In the genomic region with DNA sequence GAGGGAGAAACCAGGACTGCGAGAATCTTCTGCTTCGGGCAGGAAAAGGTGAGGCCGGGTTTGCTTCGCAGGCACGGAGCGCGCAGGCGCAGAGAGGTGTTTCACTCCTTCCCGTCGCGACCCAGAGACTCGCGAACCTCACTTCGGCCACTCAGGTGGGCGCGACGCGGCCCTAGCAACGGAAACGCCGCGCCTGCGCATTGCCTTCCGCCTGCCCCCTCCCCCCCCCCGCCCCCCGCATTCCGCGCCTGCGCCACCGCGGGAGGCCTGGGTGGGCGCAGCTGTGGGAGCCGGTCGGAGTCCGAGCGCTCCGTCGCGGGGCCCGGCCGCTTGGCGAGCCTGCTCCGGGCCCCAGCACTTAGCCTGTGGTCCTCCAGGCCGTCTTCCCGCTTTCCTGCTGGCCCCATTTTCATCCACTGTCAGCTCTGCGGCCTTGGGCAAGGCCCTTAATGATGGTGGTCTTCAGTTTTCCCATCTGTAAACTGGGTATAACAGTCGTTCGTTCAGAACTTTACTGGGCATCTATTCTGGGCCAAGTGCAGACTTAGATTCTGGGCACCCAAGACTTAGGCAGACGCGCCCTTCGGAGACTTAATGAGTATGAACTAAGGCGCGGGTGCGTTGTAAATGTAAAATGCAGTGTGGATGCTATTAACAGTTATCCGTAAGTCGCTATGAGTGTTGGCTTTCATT, we compare ENCODE assay signal across 8 cellular contexts.
DNase-seq lines count a peak whose midpoint lies in the region; ATAC-seq and TF ChIP-seq lines count a peak whose summit lies in the region.

No MANE protein-coding gene starts in this region.

- DNase-seq in NCI-H82 (lab: John Stamatoyannopoulos, UW) (peak; percentile 69), NCI-H82 treated with DMSO at 0.1 percent for 48 hours (lab: John Stamatoyannopoulos, UW; ENCODE audit: unreplicated experiment) (no peak), adipocyte (ENCODE audit: low read depth) (peak; percentile 36), spleen (peak; percentile 83), NCI-H146 treated with DMSO at 0.1 percent for 48 hours (lab: John Stamatoyannopoulos, UW; ENCODE audit: unreplicated experiment) (no peak), NCI-H1417 treated with DMSO at 0.1 percent for 48 hours (lab: John Stamatoyannopoulos, UW) (no peak)

- intact Hi-C loops in spleen (cut with DNase I; ENCODE audit: low total_unique reads): no loop called here

- H3K4me1 ChIP-seq in adipocyte (ENCODE audit: control insufficient read depth, insufficient read depth, low read length): peaks cover 3% of the 10 kb centered on the region
- peaks cover 9% of the 10 kb centered on the region for H3K4me1 ChIP-seq in iPS-15b (ENCODE audit: control insufficient read depth, insufficient read depth, low read length)
- H3K4me1 ChIP-seq in spleen: peaks cover 0 to 36% (median 17%) of the 10 kb centered on the region in 6 donors

- H3K4me3 ChIP-seq in adipocyte (ENCODE audit: low read length) (peak overlapping the region; percentile 79), iPS-15b (ENCODE audit: low read depth, low read length) (peak overlapping the region; percentile 83), spleen (peak overlapping the region; percentile 16 to 66 (median 36))

- 19 to 41% (median 23%) methylated on average over 25 to 55 of the region's 56 CpGs for WGBS in spleen, 5 donors

- no peak for TF ChIP-seq POLR2A in spleen (IDR thresholded peaks at IDR 0.05)

- H3K27ac ChIP-seq in spleen: no peak overlapping the region

- TF ChIP-seq CTCF in spleen (IDR thresholded peaks at IDR 0.05 in 8 of 11, conservative IDR thresholded peaks at IDR 0.05 in 3 of 11): peak in 1 of 11 experiments; percentile 9

- H3K9ac ChIP-seq in adipocyte (ENCODE audit: low read length): peak overlapping the region; percentile 64
- no peak overlapping the region for H3K9ac ChIP-seq in iPS-15b (ENCODE audit: low read depth, low read length)

- H3K36me3 ChIP-seq in adipocyte (ENCODE audit: control insufficient read depth, insufficient read depth, low read length, severe bottlenecking) (no peaks in the 10 kb centered on the region), iPS-15b (ENCODE audit: control insufficient read depth, insufficient read depth, low read length) (no peaks in the 10 kb centered on the region), spleen (no peaks in the 10 kb centered on the region)

- no peak for ATAC-seq in GM21619 (IDR thresholded peaks at IDR 0.05; ENCODE audit: unreplicated experiment)

- H3K27me3 ChIP-seq in adipocyte (replicated peaks; ENCODE audit: control insufficient read depth, insufficient read depth, low read length): peaks cover 37% of the 10 kb centered on the region
- H3K27me3 ChIP-seq in iPS-15b (ENCODE audit: control insufficient read depth, insufficient read depth, low read length): peaks cover 18% of the 10 kb centered on the region
- peaks cover 0 to 37% (median 7%) of the 10 kb centered on the region in 7 donors for H3K27me3 ChIP-seq in spleen (replicated peaks in 1 of 7)

- H3K9me3 ChIP-seq in adipocyte (ENCODE audit: control insufficient read depth, low read length) (peaks cover 11% of the 10 kb centered on the region), iPS-15b (ENCODE audit: control insufficient read depth, insufficient read depth, low read length) (no peaks in the 10 kb centered on the region), spleen (no peaks in the 10 kb centered on the region)

Comparison
In these comparisons a context has a peak if more than half of its experiments do, and no peak if none do; other contexts are left out.
1. DNase-seq: peak in NCI-H82 (single experiment), adipocyte (single experiment) and spleen (single experiment); none in NCI-H82 treated with DMSO at 0.1 percent for 48 hours (single experiment), NCI-H146 treated with DMSO at 0.1 percent for 48 hours (single experiment) and NCI-H1417 treated with DMSO at 0.1 percent for 48 hours (single experiment).
2. Peak in every context shown above with its lines, with median percentiles within 50 percentile points of each other: H3K4me3 ChIP-seq.